14 cellular contexts compared by ENCODE assay signal in the genomic region with DNA sequence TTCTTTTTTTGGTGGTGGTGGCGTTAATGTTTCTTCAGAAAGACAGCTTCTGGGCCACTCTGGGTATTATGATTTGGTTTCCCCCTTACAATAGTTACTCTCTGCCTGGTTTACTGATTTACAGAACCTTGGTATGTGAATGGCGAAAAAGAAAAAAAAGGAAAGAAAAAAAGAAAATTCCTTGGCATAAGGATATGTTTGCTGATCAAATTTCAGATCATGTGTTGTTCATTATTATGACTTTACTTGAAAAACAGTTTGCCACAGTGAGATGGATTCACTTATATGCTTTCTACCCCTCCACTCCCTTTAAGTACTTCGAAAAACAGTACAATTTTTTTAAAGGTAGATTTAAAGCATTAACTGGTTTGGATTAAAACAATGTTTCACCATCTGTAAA. TPM values are rescaled to one million over a fixed set of nuclear protein-coding genes. Genes with fewer than 3 reads are reported as not detected.
DNase-seq lines count a peak whose midpoint lies in the region; ATAC-seq, FAIRE-seq and TF ChIP-seq lines count a peak whose summit lies in the region.
"Had no signal": no experiment of that assay in that cellular context is flagged by ENCODE, and none has a peak within 500 bp of the region (broad histone marks: within the 10 kb centered on the region; RNA-seq: fewer than 3 reads in every experiment).

No MANE protein-coding gene starts in this region.

- intact Hi-C loops in vagina (cut with DNase I) = no loop called here

- peak; percentile 12 for DNase-seq in DMS53 (lab: John Stamatoyannopoulos, UW)
- DNase-seq in DMS53 treated with DMSO at 0.1 percent for 48 hours (lab: John Stamatoyannopoulos, UW; ENCODE audit: unreplicated experiment) = no peak
- DNase-seq in adipocyte (ENCODE audit: low read depth) = peak; percentile 79
- no peak for DNase-seq in vagina (ENCODE audit: extremely low spot score in 2 of 2)
- DNase-seq in occipital lobe (lab: John Stamatoyannopoulos, UW) = no peak
- no peak for DNase-seq in NCI-H226
- DNase-seq: 8988T; brain microvascular endothelial cell; effector CD8-positive, alpha-beta T cell; gastrocnemius medialis; islet precursor cell; NCI-H1048 had no signal

- H3K4me1 ChIP-seq in adipocyte (ENCODE audit: control insufficient read depth, insufficient read depth, low read length) = peaks cover 9% of the 10 kb centered on the region
- H3K4me1 ChIP-seq in vagina = peaks cover 56% of the 10 kb centered on the region
- H3K4me1 ChIP-seq: gastrocnemius medialis had no signal

- no peak overlapping the region for H3K4me3 ChIP-seq in adipocyte (ENCODE audit: low read length)
- no peak overlapping the region for H3K4me3 ChIP-seq in vagina
- H3K4me3 ChIP-seq: gastrocnemius medialis had no signal

- H3K27me3 ChIP-seq in adipocyte (replicated peaks; ENCODE audit: control insufficient read depth, insufficient read depth, low read length) (peaks cover 78% of the 10 kb centered on the region), vagina (no peaks in the 10 kb centered on the region)
- H3K27me3 ChIP-seq: brain microvascular endothelial cell had no signal

- H3K36me3 ChIP-seq in adipocyte (ENCODE audit: control insufficient read depth, insufficient read depth, low read length, severe bottlenecking) (no peaks in the 10 kb centered on the region), vagina (no peaks in the 10 kb centered on the region)
- H3K36me3 ChIP-seq: brain microvascular endothelial cell, gastrocnemius medialis had no signal

- H3K9ac ChIP-seq in adipocyte (ENCODE audit: low read length) = no peak overlapping the region

- H3K9me3 ChIP-seq in adipocyte (ENCODE audit: control insufficient read depth, low read length) (peaks cover 3% of the 10 kb centered on the region), vagina (no peaks in the 10 kb centered on the region)
- H3K9me3 ChIP-seq: gastrocnemius medialis had no signal

- TF ChIP-seq POLR2A in vagina (IDR thresholded peaks at IDR 0.05) = no peak

- TF ChIP-seq CTCF in vagina (IDR thresholded peaks at IDR 0.05) = no peak

- ATAC-seq in HG03139 (IDR thresholded peaks at IDR 0.05; ENCODE audit: unreplicated experiment) = no peak
- ATAC-seq: gastrocnemius medialis had no signal

- FAIRE-seq in islet of Langerhans (lab: Jason Lieb, UNC) = peak; percentile 49

- peak overlapping the region; percentile 4 for H3K27ac ChIP-seq in vagina
- H3K27ac ChIP-seq: brain microvascular endothelial cell, gastrocnemius medialis had no signal

RNA-seq across cellular contexts. Expression of gene BCL11A, which starts 21.0 kb away (rescaled TPM):
- total RNA-seq in vagina (48.4 TPM), occipital lobe (128 TPM)

Comparison
In these comparisons a context has a peak if more than half of its experiments do, and no peak if none do; other contexts are left out.
1. DNase-seq: peak in DMS53 (single experiment) and adipocyte (single experiment); none in DMS53 treated with DMSO at 0.1 percent for 48 hours (single experiment), vagina (0 of 2), occipital lobe (single experiment) and NCI-H226 (single experiment).